ENCODE assay signal across 18 cellular contexts in genomic region chr4:13151178-13151577, GRCh38.
DNase-seq lines count a peak whose midpoint lies in the region; ATAC-seq and TF ChIP-seq lines count a peak whose summit lies in the region.
"Had no signal": no experiment of that assay in that cellular context is flagged by ENCODE, and none has a peak within 500 bp of the region (broad histone marks: within the 10 kb centered on the region; RNA-seq: fewer than 3 reads in every experiment).

No MANE protein-coding gene starts in this region.

- POLR2A ChIA-PET in A673 (lab: Charles Lee; ENCODE audit: low non-redundant PET) = no interaction called here

- H3K27me3 ChIP-seq in A673 (replicated peaks; ENCODE audit: insufficient read depth, low read depth, low read length, poor library complexity) = no peaks in the 10 kb centered on the region
- no peaks in the 10 kb centered on the region for H3K27me3 ChIP-seq in rectal smooth muscle tissue (ENCODE audit: control insufficient read depth, insufficient read depth, low read length)
- H3K27me3 ChIP-seq: BLaER1 had no signal

- no peak overlapping the region for H3K27ac ChIP-seq in A673 (ENCODE audit: low read depth, low read length, poor library complexity, severe bottlenecking)
- peak overlapping the region; percentile 57 for H3K27ac ChIP-seq in rectal smooth muscle tissue (ENCODE audit: low read depth, low read length)
- H3K27ac ChIP-seq: 22Rv1, BLaER1, HL-60 had no signal

- TF ChIP-seq CTCF in A673 (conservative IDR thresholded peaks at IDR 0.05; ENCODE audit: low read depth, low read length) = no peak

- DNase-seq in A673 (ENCODE audit: low spot score) (peak; percentile 4), NCI-H69 (lab: John Stamatoyannopoulos, UW) (peak; percentile 82), iPS-NIHi11 (ENCODE audit: low spot score) (peak; percentile 37), SKM-1 treated with dmso at 0.1 percent for 144 hours (lab: John Stamatoyannopoulos, UW; ENCODE audit: unreplicated experiment) (no peak), DMS153 (lab: John Stamatoyannopoulos, UW) (no peak)
- DNase-seq in activated naive CD4-positive, alpha-beta T cell treated with anti-CD3 and anti-CD28 coated beads, Interleukin-2, amount 50 U/mL, for 16 hours = no peak
- DNase-seq: AML-193; Caco-2; CD8-positive, alpha-beta memory T cell; GOT3; HFFc6 had no signal

- no peaks in the 10 kb centered on the region for H3K9me3 ChIP-seq in A673 (ENCODE audit: low read depth, low read length, poor library complexity, severe bottlenecking)
- H3K9me3 ChIP-seq: BLaER1, Caco-2, HAP-1 had no signal

- ATAC-seq in GM21528 (IDR thresholded peaks at IDR 0.05; ENCODE audit: low FRiP score, unreplicated experiment) = no peak
- ATAC-seq: GM12878 had no signal

- H3K4me3 ChIP-seq in A673 (ENCODE audit: low read depth, low read length, poor library complexity, severe bottlenecking) = no peak overlapping the region
- no peak overlapping the region for H3K4me3 ChIP-seq in rectal smooth muscle tissue (ENCODE audit: low read length)
- H3K4me3 ChIP-seq: BLaER1, GM12878, HAP-1 had no signal

- intact Hi-C loops in A673 (cut with micrococcal nuclease; ENCODE audit: unreplicated experiment) = no loop called here

- no peaks in the 10 kb centered on the region for H3K36me3 ChIP-seq in A673 (ENCODE audit: insufficient read depth, low read length, poor library complexity, severe bottlenecking)
- no peaks in the 10 kb centered on the region for H3K36me3 ChIP-seq in rectal smooth muscle tissue (ENCODE audit: control insufficient read depth, insufficient read depth, low read length)
- H3K36me3 ChIP-seq: BLaER1, HAP-1 had no signal

- no peak overlapping the region for H3K9ac ChIP-seq in rectal smooth muscle tissue (ENCODE audit: low read length)
- H3K9ac ChIP-seq: BLaER1 had no signal

- no peaks in the 10 kb centered on the region for H3K4me1 ChIP-seq in A673 (ENCODE audit: insufficient read depth, low read length, poor library complexity, severe bottlenecking)
- peaks cover 3% of the 10 kb centered on the region for H3K4me1 ChIP-seq in rectal smooth muscle tissue (ENCODE audit: control insufficient read depth, insufficient read depth, low read length)
- H3K4me1 ChIP-seq: BLaER1, Caco-2, HAP-1 had no signal

- no TSS peak for BruUV-seq in A673 (replicated peaks; lab: Mats Ljungman, UMichigan)

- CTCF ChIA-PET in A673 (lab: Charles Lee) = no interaction called here

Comparison
In these comparisons a context has a peak if more than half of its experiments do, and no peak if none do; other contexts are left out.
1. DNase-seq: peak in A673 (single experiment), NCI-H69 (single experiment) and iPS-NIHi11 (single experiment); none in activated naive CD4-positive, alpha-beta T cell treated with anti-CD3 and anti-CD28 coated beads, Interleukin-2, amount 50 U/mL, for 16 hours (single experiment), SKM-1 treated with dmso at 0.1 percent for 144 hours (single experiment) and DMS153 (single experiment).